Comparison of ENCODE assay signal across 1 cellular context in the genomic region with DNA sequence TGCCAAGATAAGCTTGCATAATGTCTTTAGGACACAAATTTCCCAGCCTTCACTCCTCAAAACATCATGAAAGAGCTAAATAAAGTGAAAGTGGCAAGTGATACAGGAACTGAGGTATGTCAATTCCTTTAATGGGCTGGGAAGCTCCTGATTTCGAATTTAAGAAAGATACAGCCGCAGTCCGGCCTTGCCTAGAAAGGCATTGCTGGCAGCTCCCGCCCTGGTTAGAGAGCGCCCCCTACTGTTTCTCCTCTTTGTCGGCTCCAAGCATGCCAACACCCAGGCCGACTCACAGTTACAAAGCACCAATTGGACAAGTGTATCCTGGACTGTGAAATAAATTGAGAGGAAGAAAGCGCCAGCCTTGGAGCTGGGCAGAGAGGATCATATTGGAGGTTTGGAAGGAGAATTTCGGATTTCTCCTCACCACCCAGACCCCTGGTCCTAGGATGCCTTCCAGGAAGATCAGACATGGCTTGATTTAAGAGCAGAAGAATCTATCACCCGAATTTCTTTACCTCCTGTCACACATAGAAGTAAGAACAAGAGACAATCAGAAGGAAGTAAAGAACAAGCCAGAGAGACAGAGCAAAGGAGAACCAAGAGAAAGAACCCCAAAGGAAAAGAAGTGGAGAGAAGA.
TF ChIP-seq lines count a peak whose summit lies in the region.

No MANE protein-coding gene starts in this region.

TF ChIP-seq in K562, 482 proteins besides CTCF, POLR2A, EP300 and RAD21 (continued from another document and continues in another):
- TF ChIP-seq, protein P1, sequence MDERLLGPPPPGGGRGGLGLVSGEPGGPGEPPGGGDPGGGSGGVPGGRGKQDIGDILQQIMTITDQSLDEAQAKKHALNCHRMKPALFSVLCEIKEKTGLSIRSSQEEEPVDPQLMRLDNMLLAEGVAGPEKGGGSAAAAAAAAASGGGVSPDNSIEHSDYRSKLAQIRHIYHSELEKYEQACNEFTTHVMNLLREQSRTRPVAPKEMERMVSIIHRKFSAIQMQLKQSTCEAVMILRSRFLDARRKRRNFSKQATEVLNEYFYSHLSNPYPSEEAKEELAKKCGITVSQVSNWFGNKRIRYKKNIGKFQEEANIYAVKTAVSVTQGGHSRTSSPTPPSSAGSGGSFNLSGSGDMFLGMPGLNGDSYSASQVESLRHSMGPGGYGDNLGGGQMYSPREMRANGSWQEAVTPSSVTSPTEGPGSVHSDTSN (CRISPR knock-in tag; IDR thresholded peaks at IDR 0.05; ENCODE audit: low read depth), result no peak
- TF ChIP-seq, protein P1 (tag; conservative IDR thresholded peaks at IDR 0.05; ENCODE audit: low read depth), result no peak
- TF ChIP-seq BCOR (IDR thresholded peaks at IDR 0.05) (no peak), SMAD4 (CRISPR knock-in tag; conservative IDR thresholded peaks at IDR 0.05) (peak; percentile 34; the same call in 1 of the 2 replicates), LARP7 (IDR thresholded peaks at IDR 0.05) (no peak), CREB1 (IDR thresholded peaks at IDR 0.05) (no peak), CREB1 (CRISPR knock-in tag; IDR thresholded peaks at IDR 0.05) (no peak), MED1 (CRISPR knock-in tag; IDR thresholded peaks at IDR 0.05; ENCODE audit: borderline replicate concordance) (no peak), GTF2E2 (tag; IDR thresholded peaks at IDR 0.05) (no peak), HDAC8 (tag; IDR thresholded peaks at IDR 0.05) (no peak), NR3C1 (CRISPR knock-in tag; IDR thresholded peaks at IDR 0.05) (no peak), CTBP1 (IDR thresholded peaks at IDR 0.05; ENCODE audit: borderline replicate concordance) (peak; percentile 29; the same call in 1 of the 2 replicates), IRF2 (CRISPR knock-in tag; IDR thresholded peaks at IDR 0.05) (no peak), GTF2A2 (tag; IDR thresholded peaks at IDR 0.05) (no peak), ZNF76 (CRISPR knock-in tag; IDR thresholded peaks at IDR 0.05; ENCODE audit: borderline replicate concordance) (no peak), ZFX (CRISPR knock-in tag; IDR thresholded peaks at IDR 0.05) (peak; percentile 25; the same call in 1 of the 2 replicates), ZFP30 (CRISPR knock-in tag; IDR thresholded peaks at IDR 0.05; ENCODE audit: borderline replicate concordance) (no peak), ETV1 (tag; conservative IDR thresholded peaks at IDR 0.05; ENCODE audit: low read depth) (no peak), ZNF24 (IDR thresholded peaks at IDR 0.05) (peak; percentile 57; the same call in 1 of the 2 replicates), FOXK2 (conservative IDR thresholded peaks at IDR 0.05 in 1 of 2, IDR thresholded peaks at IDR 0.05 in 1 of 2; ENCODE audit: low read depth in 2 of 2) (no peak), RUNX1 (IDR thresholded peaks at IDR 0.05; ENCODE audit: low read depth) (no peak), PRMT5 (CRISPR knock-in tag; IDR thresholded peaks at IDR 0.05) (no peak), CEBPG (CRISPR knock-in tag; IDR thresholded peaks at IDR 0.05) (no peak), CEBPG (tag; conservative IDR thresholded peaks at IDR 0.05 in 1 of 2, IDR thresholded peaks at IDR 0.05 in 1 of 2) (no peak), DMBX1 (CRISPR knock-in tag; IDR thresholded peaks at IDR 0.05; ENCODE audit: borderline replicate concordance) (no peak), ESRRB (CRISPR knock-in tag; IDR thresholded peaks at IDR 0.05; ENCODE audit: borderline replicate concordance) (no peak), HNRNPUL1 (IDR thresholded peaks at IDR 0.05; ENCODE audit: low read length) (no peak), BRCA1 (IDR thresholded peaks at IDR 0.05) (no peak), BRCA1 (CRISPR knock-in tag; IDR thresholded peaks at IDR 0.05) (no peak), ELF4 (CRISPR knock-in tag; IDR thresholded peaks at IDR 0.05) (no peak), NBN (IDR thresholded peaks at IDR 0.05; ENCODE audit: low read depth) (no peak), HMG20A (CRISPR knock-in tag; conservative IDR thresholded peaks at IDR 0.05) (no peak), ZNF184 (CRISPR knock-in tag; IDR thresholded peaks at IDR 0.05) (no peak), THRAP3 (IDR thresholded peaks at IDR 0.05; ENCODE audit: borderline replicate concordance) (no peak), FOSL1 (tag; conservative IDR thresholded peaks at IDR 0.05) (peak; percentile 32; the same call in 1 of the 2 replicates)
- TF ChIP-seq, protein P2, sequence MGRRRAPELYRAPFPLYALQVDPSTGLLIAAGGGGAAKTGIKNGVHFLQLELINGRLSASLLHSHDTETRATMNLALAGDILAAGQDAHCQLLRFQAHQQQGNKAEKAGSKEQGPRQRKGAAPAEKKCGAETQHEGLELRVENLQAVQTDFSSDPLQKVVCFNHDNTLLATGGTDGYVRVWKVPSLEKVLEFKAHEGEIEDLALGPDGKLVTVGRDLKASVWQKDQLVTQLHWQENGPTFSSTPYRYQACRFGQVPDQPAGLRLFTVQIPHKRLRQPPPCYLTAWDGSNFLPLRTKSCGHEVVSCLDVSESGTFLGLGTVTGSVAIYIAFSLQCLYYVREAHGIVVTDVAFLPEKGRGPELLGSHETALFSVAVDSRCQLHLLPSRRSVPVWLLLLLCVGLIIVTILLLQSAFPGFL (CRISPR knock-in tag; IDR thresholded peaks at IDR 0.05), result no peak
- TF ChIP-seq, protein P3, sequence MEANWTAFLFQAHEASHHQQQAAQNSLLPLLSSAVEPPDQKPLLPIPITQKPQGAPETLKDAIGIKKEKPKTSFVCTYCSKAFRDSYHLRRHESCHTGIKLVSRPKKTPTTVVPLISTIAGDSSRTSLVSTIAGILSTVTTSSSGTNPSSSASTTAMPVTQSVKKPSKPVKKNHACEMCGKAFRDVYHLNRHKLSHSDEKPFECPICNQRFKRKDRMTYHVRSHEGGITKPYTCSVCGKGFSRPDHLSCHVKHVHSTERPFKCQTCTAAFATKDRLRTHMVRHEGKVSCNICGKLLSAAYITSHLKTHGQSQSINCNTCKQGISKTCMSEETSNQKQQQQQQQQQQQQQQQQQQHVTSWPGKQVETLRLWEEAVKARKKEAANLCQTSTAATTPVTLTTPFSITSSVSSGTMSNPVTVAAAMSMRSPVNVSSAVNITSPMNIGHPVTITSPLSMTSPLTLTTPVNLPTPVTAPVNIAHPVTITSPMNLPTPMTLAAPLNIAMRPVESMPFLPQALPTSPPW (CRISPR knock-in tag; IDR thresholded peaks at IDR 0.05), result no peak
- TF ChIP-seq, protein P4, sequence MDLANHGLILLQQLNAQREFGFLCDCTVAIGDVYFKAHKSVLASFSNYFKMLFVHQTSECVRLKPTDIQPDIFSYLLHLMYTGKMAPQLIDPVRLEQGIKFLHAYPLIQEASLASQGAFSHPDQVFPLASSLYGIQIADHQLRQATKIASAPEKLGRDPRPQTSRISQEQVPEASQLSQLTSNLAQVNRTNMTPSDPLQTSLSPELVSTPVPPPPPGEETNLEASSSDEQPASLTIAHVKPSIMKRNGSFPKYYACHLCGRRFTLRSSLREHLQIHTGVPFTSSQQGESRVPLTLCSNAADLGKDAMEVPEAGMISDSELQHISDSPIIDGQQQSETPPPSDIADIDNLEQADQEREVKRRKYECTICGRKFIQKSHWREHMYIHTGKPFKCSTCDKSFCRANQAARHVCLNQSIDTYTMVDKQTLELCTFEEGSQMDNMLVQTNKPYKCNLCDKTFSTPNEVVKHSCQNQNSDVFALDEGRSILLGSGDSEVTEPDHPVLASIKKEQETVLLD (IDR thresholded peaks at IDR 0.05), result no peak
- TF ChIP-seq, protein P5, sequence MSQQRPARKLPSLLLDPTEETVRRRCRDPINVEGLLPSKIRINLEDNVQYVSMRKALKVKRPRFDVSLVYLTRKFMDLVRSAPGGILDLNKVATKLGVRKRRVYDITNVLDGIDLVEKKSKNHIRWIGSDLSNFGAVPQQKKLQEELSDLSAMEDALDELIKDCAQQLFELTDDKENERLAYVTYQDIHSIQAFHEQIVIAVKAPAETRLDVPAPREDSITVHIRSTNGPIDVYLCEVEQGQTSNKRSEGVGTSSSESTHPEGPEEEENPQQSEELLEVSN (IDR thresholded peaks at IDR 0.05; ENCODE audit: borderline replicate concordance in 1 of 2, extremely low read depth in 1 of 2, insufficient read depth in 1 of 2, insufficient read length in 1 of 2, low read depth in 1 of 2, low read length in 1 of 2, poor library complexity in 1 of 2, severe bottlenecking in 1 of 2), result peak in 1 of 2 experiments; percentile 39
- TF ChIP-seq, protein P6, sequence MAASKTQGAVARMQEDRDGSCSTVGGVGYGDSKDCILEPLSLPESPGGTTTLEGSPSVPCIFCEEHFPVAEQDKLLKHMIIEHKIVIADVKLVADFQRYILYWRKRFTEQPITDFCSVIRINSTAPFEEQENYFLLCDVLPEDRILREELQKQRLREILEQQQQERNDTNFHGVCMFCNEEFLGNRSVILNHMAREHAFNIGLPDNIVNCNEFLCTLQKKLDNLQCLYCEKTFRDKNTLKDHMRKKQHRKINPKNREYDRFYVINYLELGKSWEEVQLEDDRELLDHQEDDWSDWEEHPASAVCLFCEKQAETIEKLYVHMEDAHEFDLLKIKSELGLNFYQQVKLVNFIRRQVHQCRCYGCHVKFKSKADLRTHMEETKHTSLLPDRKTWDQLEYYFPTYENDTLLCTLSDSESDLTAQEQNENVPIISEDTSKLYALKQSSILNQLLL (CRISPR knock-in tag; IDR thresholded peaks at IDR 0.05; ENCODE audit: borderline replicate concordance), result no peak
- TF ChIP-seq, protein P7, sequence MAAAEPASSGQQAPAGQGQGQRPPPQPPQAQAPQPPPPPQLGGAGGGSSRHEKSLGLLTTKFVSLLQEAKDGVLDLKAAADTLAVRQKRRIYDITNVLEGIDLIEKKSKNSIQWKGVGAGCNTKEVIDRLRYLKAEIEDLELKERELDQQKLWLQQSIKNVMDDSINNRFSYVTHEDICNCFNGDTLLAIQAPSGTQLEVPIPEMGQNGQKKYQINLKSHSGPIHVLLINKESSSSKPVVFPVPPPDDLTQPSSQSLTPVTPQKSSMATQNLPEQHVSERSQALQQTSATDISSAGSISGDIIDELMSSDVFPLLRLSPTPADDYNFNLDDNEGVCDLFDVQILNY (CRISPR knock-in tag; IDR thresholded peaks at IDR 0.05), result no peak
- TF ChIP-seq, protein P8, sequence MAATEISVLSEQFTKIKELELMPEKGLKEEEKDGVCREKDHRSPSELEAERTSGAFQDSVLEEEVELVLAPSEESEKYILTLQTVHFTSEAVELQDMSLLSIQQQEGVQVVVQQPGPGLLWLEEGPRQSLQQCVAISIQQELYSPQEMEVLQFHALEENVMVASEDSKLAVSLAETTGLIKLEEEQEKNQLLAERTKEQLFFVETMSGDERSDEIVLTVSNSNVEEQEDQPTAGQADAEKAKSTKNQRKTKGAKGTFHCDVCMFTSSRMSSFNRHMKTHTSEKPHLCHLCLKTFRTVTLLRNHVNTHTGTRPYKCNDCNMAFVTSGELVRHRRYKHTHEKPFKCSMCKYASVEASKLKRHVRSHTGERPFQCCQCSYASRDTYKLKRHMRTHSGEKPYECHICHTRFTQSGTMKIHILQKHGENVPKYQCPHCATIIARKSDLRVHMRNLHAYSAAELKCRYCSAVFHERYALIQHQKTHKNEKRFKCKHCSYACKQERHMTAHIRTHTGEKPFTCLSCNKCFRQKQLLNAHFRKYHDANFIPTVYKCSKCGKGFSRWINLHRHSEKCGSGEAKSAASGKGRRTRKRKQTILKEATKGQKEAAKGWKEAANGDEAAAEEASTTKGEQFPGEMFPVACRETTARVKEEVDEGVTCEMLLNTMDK (IDR thresholded peaks at IDR 0.05; ENCODE audit: borderline replicate concordance, insufficient read depth, low read depth, low read length, poor library complexity, severe bottlenecking), result peak; percentile 58
- TF ChIP-seq, protein P9, sequence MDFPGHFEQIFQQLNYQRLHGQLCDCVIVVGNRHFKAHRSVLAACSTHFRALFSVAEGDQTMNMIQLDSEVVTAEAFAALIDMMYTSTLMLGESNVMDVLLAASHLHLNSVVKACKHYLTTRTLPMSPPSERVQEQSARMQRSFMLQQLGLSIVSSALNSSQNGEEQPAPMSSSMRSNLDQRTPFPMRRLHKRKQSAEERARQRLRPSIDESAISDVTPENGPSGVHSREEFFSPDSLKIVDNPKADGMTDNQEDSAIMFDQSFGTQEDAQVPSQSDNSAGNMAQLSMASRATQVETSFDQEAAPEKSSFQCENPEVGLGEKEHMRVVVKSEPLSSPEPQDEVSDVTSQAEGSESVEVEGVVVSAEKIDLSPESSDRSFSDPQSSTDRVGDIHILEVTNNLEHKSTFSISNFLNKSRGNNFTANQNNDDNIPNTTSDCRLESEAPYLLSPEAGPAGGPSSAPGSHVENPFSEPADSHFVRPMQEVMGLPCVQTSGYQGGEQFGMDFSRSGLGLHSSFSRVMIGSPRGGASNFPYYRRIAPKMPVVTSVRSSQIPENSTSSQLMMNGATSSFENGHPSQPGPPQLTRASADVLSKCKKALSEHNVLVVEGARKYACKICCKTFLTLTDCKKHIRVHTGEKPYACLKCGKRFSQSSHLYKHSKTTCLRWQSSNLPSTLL (IDR thresholded peaks at IDR 0.05), result no peak
- TF ChIP-seq, protein P10, sequence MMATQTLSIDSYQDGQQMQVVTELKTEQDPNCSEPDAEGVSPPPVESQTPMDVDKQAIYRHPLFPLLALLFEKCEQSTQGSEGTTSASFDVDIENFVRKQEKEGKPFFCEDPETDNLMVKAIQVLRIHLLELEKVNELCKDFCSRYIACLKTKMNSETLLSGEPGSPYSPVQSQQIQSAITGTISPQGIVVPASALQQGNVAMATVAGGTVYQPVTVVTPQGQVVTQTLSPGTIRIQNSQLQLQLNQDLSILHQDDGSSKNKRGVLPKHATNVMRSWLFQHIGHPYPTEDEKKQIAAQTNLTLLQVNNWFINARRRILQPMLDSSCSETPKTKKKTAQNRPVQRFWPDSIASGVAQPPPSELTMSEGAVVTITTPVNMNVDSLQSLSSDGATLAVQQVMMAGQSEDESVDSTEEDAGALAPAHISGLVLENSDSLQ (IDR thresholded peaks at IDR 0.05), result no peak
- TF ChIP-seq, protein P11, sequence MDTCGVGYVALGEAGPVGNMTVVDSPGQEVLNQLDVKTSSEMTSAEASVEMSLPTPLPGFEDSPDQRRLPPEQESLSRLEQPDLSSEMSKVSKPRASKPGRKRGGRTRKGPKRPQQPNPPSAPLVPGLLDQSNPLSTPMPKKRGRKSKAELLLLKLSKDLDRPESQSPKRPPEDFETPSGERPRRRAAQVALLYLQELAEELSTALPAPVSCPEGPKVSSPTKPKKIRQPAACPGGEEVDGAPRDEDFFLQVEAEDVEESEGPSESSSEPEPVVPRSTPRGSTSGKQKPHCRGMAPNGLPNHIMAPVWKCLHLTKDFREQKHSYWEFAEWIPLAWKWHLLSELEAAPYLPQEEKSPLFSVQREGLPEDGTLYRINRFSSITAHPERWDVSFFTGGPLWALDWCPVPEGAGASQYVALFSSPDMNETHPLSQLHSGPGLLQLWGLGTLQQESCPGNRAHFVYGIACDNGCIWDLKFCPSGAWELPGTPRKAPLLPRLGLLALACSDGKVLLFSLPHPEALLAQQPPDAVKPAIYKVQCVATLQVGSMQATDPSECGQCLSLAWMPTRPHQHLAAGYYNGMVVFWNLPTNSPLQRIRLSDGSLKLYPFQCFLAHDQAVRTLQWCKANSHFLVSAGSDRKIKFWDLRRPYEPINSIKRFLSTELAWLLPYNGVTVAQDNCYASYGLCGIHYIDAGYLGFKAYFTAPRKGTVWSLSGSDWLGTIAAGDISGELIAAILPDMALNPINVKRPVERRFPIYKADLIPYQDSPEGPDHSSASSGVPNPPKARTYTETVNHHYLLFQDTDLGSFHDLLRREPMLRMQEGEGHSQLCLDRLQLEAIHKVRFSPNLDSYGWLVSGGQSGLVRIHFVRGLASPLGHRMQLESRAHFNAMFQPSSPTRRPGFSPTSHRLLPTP (IDR thresholded peaks at IDR 0.05; ENCODE audit: borderline replicate concordance, extremely low read depth, insufficient read length), result no peak
